8 cellular contexts compared by ENCODE assay signal in genomic region chr2:53787911-53788289, GRCh38. TPM values are rescaled to one million over a fixed set of nuclear protein-coding genes. Genes with fewer than 3 reads are reported as not detected.
DNase-seq lines count a peak whose midpoint lies in the region; ATAC-seq and TF ChIP-seq lines count a peak whose summit lies in the region.

No MANE protein-coding gene starts in this region.

- ATAC-seq in GM21381 (IDR thresholded peaks at IDR 0.05; ENCODE audit: unreplicated experiment) (no peak), HG03139 (IDR thresholded peaks at IDR 0.05; ENCODE audit: unreplicated experiment) (no peak)

- no peaks in the 10 kb centered on the region for H3K36me3 ChIP-seq in esophagus squamous epithelium

- intact Hi-C loops in esophagus squamous epithelium (cut with DNase I), result no loop called here

- no peak for TF ChIP-seq POLR2A in esophagus squamous epithelium (IDR thresholded peaks at IDR 0.05)

- H3K4me3 ChIP-seq in GM08714 (ENCODE audit: low read length) (peak overlapping the region; percentile 93), esophagus squamous epithelium (peak overlapping the region; percentile 68 to 98 (median 82)), retinal pigment epithelial cell (ENCODE audit: low read length) (peak overlapping the region; percentile 96)

- H3K4me1 ChIP-seq in esophagus squamous epithelium, result peaks cover 6 to 46% (median 25%) of the 10 kb centered on the region in 3 donors

- H3K27me3 ChIP-seq in esophagus squamous epithelium, result no peaks in the 10 kb centered on the region

- TF ChIP-seq CTCF in esophagus squamous epithelium (IDR thresholded peaks at IDR 0.05) (no peak), retinal pigment epithelial cell (conservative IDR thresholded peaks at IDR 0.05; ENCODE audit: low read depth, low read length) (no peak)

- no peaks in the 10 kb centered on the region for H3K9me3 ChIP-seq in esophagus squamous epithelium

- 7% methylated on average over 7 of the region's 7 CpGs for WGBS in esophagus squamous epithelium, 2 donors

- peak; percentile 11 for DNase-seq in RPMI7951 (ENCODE audit: low read depth)
- DNase-seq in esophagus squamous epithelium (lab: John Stamatoyannopoulos, UW), result no peak
- no peak for DNase-seq in retinal pigment epithelial cell (ENCODE audit: low read depth)
- no peak for DNase-seq in NCI-H2029 treated with DMSO at 0.1 percent for 48 hours (lab: John Stamatoyannopoulos, UW)
- no peak for DNase-seq in activated CD4-positive, alpha-beta T cell treated with anti-CD3 and anti-CD28 coated beads for 1 hour

- H3K27ac ChIP-seq in esophagus squamous epithelium, result peak overlapping the region in 3 of 4 donors; percentile 80 to 90 (median 88)

RNA-seq across cellular contexts. Expression of gene ERLEC1, which starts 1.1 kb away (rescaled TPM):
- 91.2 and 103 TPM in 2 replicates for total RNA-seq in RPMI7951 (2014; rRNA removed; shearing (Covaris generic))
- total RNA-seq in esophagus squamous epithelium, result 10 to 100 TPM; 15.1 to 27.5 (median 21.3) TPM

RNA-seq across cellular contexts. Expression of gene ASB3, which starts 1.1 kb away (rescaled TPM):
- total RNA-seq in RPMI7951 (2014; rRNA removed; shearing (Covaris generic)), result 35.1 and 40.3 TPM in 2 replicates
- total RNA-seq in esophagus squamous epithelium, result 10 to 100 TPM in 1 of 4 donors, 1 to 10 TPM in 3; 7.0 to 14.7 (median 8.6) TPM

RNA-seq across cellular contexts. Expression of gene CHAC2, which starts 20.3 kb away (rescaled TPM):
- 18.0 and 19.9 TPM in 2 replicates for total RNA-seq in RPMI7951 (2014; rRNA removed; shearing (Covaris generic))
- total RNA-seq in esophagus squamous epithelium, result 10 to 100 TPM in 2 of 4 donors, 1 to 10 TPM in 2; 5.0 to 11.3 (median 8.7) TPM
